ENCODE assay signal across 17 cellular contexts in genomic region chr10:126239844-126240243, GRCh38.
DNase-seq lines count a peak whose midpoint lies in the region; ATAC-seq and TF ChIP-seq lines count a peak whose summit lies in the region.
"Had no signal": no experiment of that assay in that cellular context is flagged by ENCODE, and none has a peak within 500 bp of the region (broad histone marks: within the 10 kb centered on the region; RNA-seq: fewer than 3 reads in every experiment).

No MANE protein-coding gene starts in this region.

- H2BK12ac ChIP-seq in neuronal stem cell (ENCODE audit: low read length), result peak overlapping the region; percentile 48

- H3K9me3 ChIP-seq in right atrium auricular region (no peaks in the 10 kb centered on the region), neuronal stem cell (replicated peaks in 1 of 2; ENCODE audit: control insufficient read depth in 2 of 2, insufficient read depth in 1 of 2, low read depth in 1 of 2, low read length in 2 of 2) (no peaks in the 10 kb centered on the region), PC-3 (ENCODE audit: low read length) (no peaks in the 10 kb centered on the region), PC-9 (ENCODE audit: insufficient read depth, low read depth) (no peaks in the 10 kb centered on the region)

- H4K91ac ChIP-seq in neuronal stem cell (ENCODE audit: low read depth, low read length, poor library complexity), result no peak overlapping the region

- DNase-seq in right atrium auricular region (ENCODE audit: low spot score) (peak; percentile 40), Right ventricle myocardium superior (no peak), neuronal stem cell (ENCODE audit: low spot score) (no peak), PC-3 (no peak), PC-9 (no peak)
- DNase-seq: DMS 273 treated with DMSO at 0.1 percent for 48 hours, GOT3, NCI-H1048, NCI-H1694 treated with DMSO at 0.1 percent for 48 hours, NCI-H2107, NCI-H2227 treated with DMSO at 0.1 percent for 48 hours, NCI-H526 treated with DMSO at 0.1 percent for 48 hours had no signal

- CTCF ChIA-PET in PC-3 (lab: Charles Lee) (no interaction called here), PC-9 (lab: Charles Lee) (no interaction called here)

- peak overlapping the region; percentile 73 for H3K18ac ChIP-seq in neuronal stem cell (ENCODE audit: low read length)

- TF ChIP-seq CTCF in right atrium auricular region (IDR thresholded peaks at IDR 0.05) (no peak), PC-3 (conservative IDR thresholded peaks at IDR 0.05; ENCODE audit: low read depth, low read length) (no peak), PC-9 (conservative IDR thresholded peaks at IDR 0.05) (no peak)

- no peak for ATAC-seq in Right ventricle myocardium superior (ENCODE audit: poor library complexity)
- no peak for ATAC-seq in HG02623 (IDR thresholded peaks at IDR 0.05; ENCODE audit: unreplicated experiment)
- no peak for ATAC-seq in PC-3
- ATAC-seq: HepG2 had no signal

- no peak overlapping the region for H3K4me3 ChIP-seq in right atrium auricular region
- H3K4me3 ChIP-seq in neuronal stem cell (ENCODE audit: low read length in 2 of 2), result peak overlapping the region in 1 of 2 donors; percentile 23
- no peak overlapping the region for H3K4me3 ChIP-seq in PC-3 (ENCODE audit: low read length)
- no peak overlapping the region for H3K4me3 ChIP-seq in PC-9

- peak overlapping the region; percentile 21 for H2AFZ ChIP-seq in neuronal stem cell (ENCODE audit: low read length)
- no peak overlapping the region for H2AFZ ChIP-seq in PC-3 (ENCODE audit: low read length)
- H2AFZ ChIP-seq in PC-9, result no peak overlapping the region

- peak overlapping the region; percentile 25 for H3K23ac ChIP-seq in neuronal stem cell (ENCODE audit: low read depth, low read length, poor library complexity)

- H3K14ac ChIP-seq in neuronal stem cell (ENCODE audit: low read length), result peak overlapping the region; percentile 5

- no peaks in the 10 kb centered on the region for H3K79me1 ChIP-seq in neuronal stem cell (ENCODE audit: low read depth, low read length)

- intact Hi-C loops in Right ventricle myocardium superior (cut with DNase I) (no loop called here), PC-3 (cut with micrococcal nuclease) (no loop called here), PC-9 (cut with micrococcal nuclease; ENCODE audit: unreplicated experiment) (loop anchor here (5.0 kb wide), 1 partner anchor 147 kb away; the partner anchor contains the start of gene ADAM12)

- H4K20me1 ChIP-seq in PC-3 (ENCODE audit: low read length) (no peaks in the 10 kb centered on the region), PC-9 (ENCODE audit: insufficient read depth) (no peaks in the 10 kb centered on the region)

- peaks cover 0 to 10% of the 10 kb centered on the region in 2 donors for H3K4me1 ChIP-seq in right atrium auricular region
- peaks cover 15 to 16% of the 10 kb centered on the region in 2 donors for H3K4me1 ChIP-seq in neuronal stem cell (ENCODE audit: control insufficient read depth in 2 of 2, insufficient read depth in 1 of 2, low read depth in 1 of 2, low read length in 2 of 2)
- peaks cover 10% of the 10 kb centered on the region for H3K4me1 ChIP-seq in PC-3 (ENCODE audit: insufficient read depth, low read length)
- H3K4me1 ChIP-seq in PC-9 (replicated peaks; ENCODE audit: insufficient read depth), result peaks cover 9% of the 10 kb centered on the region

- POLR2A ChIA-PET in PC-3 (lab: Charles Lee; ENCODE audit: unreplicated experiment), result no interaction called here
- POLR2A ChIA-PET in PC-9 (lab: Charles Lee; ENCODE audit: unreplicated experiment), result interaction anchor here (0.6 kb wide), 1 partner anchor 13 kb away, joined by 4 read pairs; no protein-coding TSS in a partner anchor

- H3F3A ChIP-seq in PC-3 (ENCODE audit: low read length, unreplicated experiment) (no peaks in the 10 kb centered on the region), PC-9 (ENCODE audit: insufficient read depth, low read depth) (no peaks in the 10 kb centered on the region)

- peak overlapping the region; percentile 56 for H3K9ac ChIP-seq in neuronal stem cell (ENCODE audit: low read depth, low read length, poor library complexity)
- H3K9ac ChIP-seq in PC-3 (ENCODE audit: low read length), result no peak overlapping the region
- H3K9ac ChIP-seq: KMS-11 had no signal

- peak overlapping the region; percentile 55 for H4K8ac ChIP-seq in neuronal stem cell (ENCODE audit: low read depth, low read length)

- no peaks in the 10 kb centered on the region for H3K36me3 ChIP-seq in right atrium auricular region
- no peaks in the 10 kb centered on the region for H3K36me3 ChIP-seq in neuronal stem cell (replicated peaks in 1 of 2; ENCODE audit: control insufficient read depth in 2 of 2, insufficient read depth in 2 of 2, low read length in 2 of 2)
- no peaks in the 10 kb centered on the region for H3K36me3 ChIP-seq in PC-3 (ENCODE audit: low read depth, low read length)
- H3K36me3 ChIP-seq in PC-9 (ENCODE audit: low read depth), result no peaks in the 10 kb centered on the region

- H2AK5ac ChIP-seq in neuronal stem cell (ENCODE audit: low read depth, low read length), result no peak overlapping the region

- H3K79me2 ChIP-seq in PC-3 (ENCODE audit: low read length), result no peaks in the 10 kb centered on the region
- H3K79me2 ChIP-seq in PC-9 (ENCODE audit: low read depth), result no peaks in the 10 kb centered on the region

- H3K27me3 ChIP-seq in right atrium auricular region (no peaks in the 10 kb centered on the region), neuronal stem cell (ENCODE audit: control insufficient read depth in 3 of 3, insufficient read depth in 3 of 3, low read depth in 1 of 3, low read length in 3 of 3) (no peaks in the 10 kb centered on the region), PC-3 (ENCODE audit: low read length) (no peaks in the 10 kb centered on the region), PC-9 (ENCODE audit: insufficient read depth, low read depth) (no peaks in the 10 kb centered on the region)

- no peak overlapping the region for H3K4ac ChIP-seq in neuronal stem cell (ENCODE audit: low read length)

- H2BK5ac ChIP-seq in neuronal stem cell (ENCODE audit: low read length), result no peak overlapping the region

- no CpG with 5 or more reads among the region's 8 CpGs for WGBS in neuronal stem cell (ENCODE audit: extremely low coverage in 2 of 2, insufficient read length in 2 of 2, insufficient replicate concordance in 1 of 2), 2 donors

- H3K27ac ChIP-seq in right atrium auricular region, result no peak overlapping the region
- H3K27ac ChIP-seq in cingulate gyrus (ENCODE audit: low read depth, low read length), result peak overlapping the region; percentile 86
- H3K27ac ChIP-seq in neuronal stem cell (replicated peaks; ENCODE audit: low read length), result no peak overlapping the region
- H3K27ac ChIP-seq in PC-3 (ENCODE audit: low read length), result no peak overlapping the region
- no peak overlapping the region for H3K27ac ChIP-seq in PC-9
- H3K27ac ChIP-seq: C4-2B, KMS-11 had no signal

- no TSS peak for BruUV-seq in PC-3 (replicated peaks; lab: Mats Ljungman, UMichigan)
- no TSS peak for BruUV-seq in PC-9 (replicated peaks; lab: Mats Ljungman, UMichigan)

- no peak overlapping the region for H2BK120ac ChIP-seq in neuronal stem cell (ENCODE audit: low read depth, low read length)

- H3K9me2 ChIP-seq in PC-3 (replicated peaks; ENCODE audit: low read length) (no peaks in the 10 kb centered on the region), PC-9 (ENCODE audit: insufficient read depth) (no peaks in the 10 kb centered on the region)

- H3K4me2 ChIP-seq in neuronal stem cell (ENCODE audit: insufficient read depth, low read length, poor library complexity, severe bottlenecking) (no peak overlapping the region), PC-3 (ENCODE audit: low read length) (no peak overlapping the region), PC-9 (no peak overlapping the region)
- H3K4me2 ChIP-seq: KMS-11 had no signal

- H2BK15ac ChIP-seq in neuronal stem cell (ENCODE audit: low read length), result peak overlapping the region; percentile 2
